21 cellular contexts compared by ENCODE assay signal in genomic region chr2:190697421-190697820, GRCh38.
"Had no signal": no experiment of that assay in that cellular context is flagged by ENCODE, and none has a peak within 500 bp of the region (broad histone marks: within the 10 kb centered on the region; RNA-seq: fewer than 3 reads in every experiment).

No MANE protein-coding gene starts in this region.

- H3K27ac ChIP-seq: adrenal gland, breast epithelium, KMS-11, SJCRH30, VCaP had no signal

- H3K4me2 ChIP-seq: KMS-11, SK-N-SH had no signal

- H3K9me3 ChIP-seq: adrenal gland, breast epithelium, SJCRH30, SK-N-SH had no signal

- DNase-seq: activated CD4-positive, alpha-beta memory T cell treated with anti-CD3 and anti-CD28 coated beads, Interleukin-2, amount 10 ng/mL, durations not matched to agents 7 days and 5 days; activated CD4-positive, alpha-beta T cell treated with anti-CD3 and anti-CD28 coated beads for 36 hours; activated CD4-positive, alpha-beta T cell treated with anti-CD3 and anti-CD28 coated beads, Interleukin-2, amount 50 U/mL, for 1 hour; activated CD8-positive, alpha-beta memory T cell treated with anti-CD3 and anti-CD28 coated beads, Interleukin-2, amount 50 U/mL, for 4 hours; activated naive CD4-positive, alpha-beta T cell treated with anti-CD3 and anti-CD28 coated beads, Interleukin-2, amount 50 U/mL, for 16 hours; activated naive CD8-positive, alpha-beta T cell treated with anti-CD3 and anti-CD28 coated beads, Interleukin-2, amount 10 ng/mL, durations not matched to agents 7 days and 5 days; adrenal gland; aorta; caudate nucleus; NCI-H1092; NCI-H1417; NCI-H2029; NCI-H510A; NCI-H82; SJCRH30; SK-N-SH; T-helper 1 cell had no signal

- H3K9me3 Mint-ChIP-seq: activated CD4-positive, alpha-beta memory T cell treated with anti-CD3 and anti-CD28 coated beads, Interleukin-2, amount 10 ng/mL, durations not matched to agents 7 days and 5 days had no signal

- H3K36me3 ChIP-seq: adrenal gland, breast epithelium had no signal

- H3K4me3 Mint-ChIP-seq: activated CD4-positive, alpha-beta memory T cell treated with anti-CD3 and anti-CD28 coated beads, Interleukin-2, amount 10 ng/mL, durations not matched to agents 7 days and 5 days; activated CD4-positive, alpha-beta T cell treated with anti-CD3 and anti-CD28 coated beads for 36 hours; activated naive CD8-positive, alpha-beta T cell treated with anti-CD3 and anti-CD28 coated beads, Interleukin-2, amount 10 ng/mL, durations not matched to agents 7 days and 5 days had no signal

- H3K9ac ChIP-seq: KMS-11, SK-N-SH had no signal

- ATAC-seq: activated CD4-positive, alpha-beta T cell treated with anti-CD3 and anti-CD28 coated beads for 36 hours; Right ventricle myocardium inferior had no signal

- H3K4me1 ChIP-seq: adrenal gland, breast epithelium, SJCRH30 had no signal

- H3K27ac Mint-ChIP-seq: activated CD4-positive, alpha-beta memory T cell treated with anti-CD3 and anti-CD28 coated beads, Interleukin-2, amount 10 ng/mL, durations not matched to agents 7 days and 5 days; activated CD4-positive, alpha-beta T cell treated with anti-CD3 and anti-CD28 coated beads for 36 hours; activated naive CD8-positive, alpha-beta T cell treated with anti-CD3 and anti-CD28 coated beads, Interleukin-2, amount 10 ng/mL, durations not matched to agents 7 days and 5 days had no signal

- H3K4me1 Mint-ChIP-seq: activated naive CD8-positive, alpha-beta T cell treated with anti-CD3 and anti-CD28 coated beads, Interleukin-2, amount 10 ng/mL, durations not matched to agents 7 days and 5 days had no signal

- H3K4me3 ChIP-seq: adrenal gland, breast epithelium, SJCRH30 had no signal

- H3K27me3 Mint-ChIP-seq: activated CD4-positive, alpha-beta memory T cell treated with anti-CD3 and anti-CD28 coated beads, Interleukin-2, amount 10 ng/mL, durations not matched to agents 7 days and 5 days; activated CD4-positive, alpha-beta T cell treated with anti-CD3 and anti-CD28 coated beads for 36 hours; activated naive CD8-positive, alpha-beta T cell treated with anti-CD3 and anti-CD28 coated beads, Interleukin-2, amount 10 ng/mL, durations not matched to agents 7 days and 5 days had no signal

- H3K27me3 ChIP-seq: adrenal gland, breast epithelium, SJCRH30 had no signal
